1 cellular context compared by ENCODE assay signal in genomic region chr20:23624307-23624706, GRCh38.
TF ChIP-seq lines count a peak whose summit lies in the region.

No MANE protein-coding gene starts in this region.

TF ChIP-seq in K562, 482 proteins besides CTCF, POLR2A, EP300 and RAD21:
- TF ChIP-seq JUND (IDR thresholded peaks at IDR 0.05; ENCODE audit: borderline replicate concordance, low read depth, low read length) (peak; percentile 85), JUND (tag; IDR thresholded peaks at IDR 0.05; ENCODE audit: borderline replicate concordance, low read depth, low read length) (peak; percentile 53; the same call in 2 of the 3 replicates), SMARCE1 (IDR thresholded peaks at IDR 0.05) (peak; percentile 50; the same call in 1 of the 2 replicates), DPF2 (IDR thresholded peaks at IDR 0.05) (peak; percentile 48; the same call in 1 of the 2 replicates), POLR2H (tag; IDR thresholded peaks at IDR 0.05; ENCODE audit: low read depth) (no peak), TAF1 (IDR thresholded peaks at IDR 0.05; ENCODE audit: control insufficient read depth, extremely low read depth, insufficient read depth, low read length, severe bottlenecking) (no peak), ZNF717 (CRISPR knock-in tag; IDR thresholded peaks at IDR 0.05) (no peak), MLLT1 (IDR thresholded peaks at IDR 0.05) (peak in 1 of 2 experiments; percentile 32; a peak in 1 of 4 replicates), ZNF695 (CRISPR knock-in tag; IDR thresholded peaks at IDR 0.05) (no peak), SMARCA4 (IDR thresholded peaks at IDR 0.05) (peak; percentile 58; the same call in 1 of the 2 replicates), CBFA2T2 (conservative IDR thresholded peaks at IDR 0.05) (peak; percentile 51; the same call in 1 of the 2 replicates), BHLHE40 (IDR thresholded peaks at IDR 0.05; ENCODE audit: low read length) (no peak), SMC3 (conservative IDR thresholded peaks at IDR 0.05; ENCODE audit: insufficient read depth, low read depth, low read length) (no peak), CBX1 (IDR thresholded peaks at IDR 0.05; ENCODE audit: low read depth) (no peak), HDAC1 (IDR thresholded peaks at IDR 0.05) (0 out of 4 replicates have a peak, but pooled peaks of 1 of the 2 experiments have one; percentile 14), BCL6 (CRISPR knock-in tag; IDR thresholded peaks at IDR 0.05) (no peak), PYGO2 (tag; IDR thresholded peaks at IDR 0.05) (no peak), ZFP36 (IDR thresholded peaks at IDR 0.05; ENCODE audit: low read depth, low read length, partially characterized antibody) (no peak), FOSL1 (tag; conservative IDR thresholded peaks at IDR 0.05) (peak; percentile 85), CBFA2T3 (IDR thresholded peaks at IDR 0.05) (peak; percentile 78), BRF2 (IDR thresholded peaks at IDR 0.05; ENCODE audit: borderline replicate concordance, insufficient read depth, insufficient read length) (no peak), ZSCAN32 (CRISPR knock-in tag; IDR thresholded peaks at IDR 0.05) (no peak), WHSC1 (IDR thresholded peaks at IDR 0.05; ENCODE audit: low read length) (no peak), ATF3 (IDR thresholded peaks at IDR 0.05) (peak; percentile 67), ATF3 (CRISPR knock-in tag; conservative IDR thresholded peaks at IDR 0.05) (no peak), HMBOX1 (IDR thresholded peaks at IDR 0.05) (no peak), HOXB6 (CRISPR knock-in tag; IDR thresholded peaks at IDR 0.05; ENCODE audit: borderline replicate concordance) (no peak), RFX5 (IDR thresholded peaks at IDR 0.05; ENCODE audit: low read depth, low read length) (no peak), TGIF2 (CRISPR knock-in tag; IDR thresholded peaks at IDR 0.05) (no peak), ZNF311 (CRISPR knock-in tag; IDR thresholded peaks at IDR 0.05) (no peak), DACH1 (IDR thresholded peaks at IDR 0.05; ENCODE audit: partially characterized antibody) (no peak), ARID1B (IDR thresholded peaks at IDR 0.05) (peak; percentile 73), NCOR1 (IDR thresholded peaks at IDR 0.05) (peak; percentile 34; the same call in 1 of the 2 replicates), JUN (IDR thresholded peaks at IDR 0.05; ENCODE audit: borderline replicate concordance, low read depth, low read length) (peak; percentile 70), JUN (CRISPR knock-in tag; IDR thresholded peaks at IDR 0.05; ENCODE audit: borderline replicate concordance) (no peak), ZNF354B (CRISPR knock-in tag; IDR thresholded peaks at IDR 0.05) (no peak), THRAP3 (IDR thresholded peaks at IDR 0.05; ENCODE audit: borderline replicate concordance) (no peak), IRF2 (CRISPR knock-in tag; IDR thresholded peaks at IDR 0.05) (no peak), AFF4 (CRISPR knock-in tag; IDR thresholded peaks at IDR 0.05) (no peak), KDM1A (IDR thresholded peaks at IDR 0.05) (peak in 1 of 2 experiments; percentile 13; a peak in 1 of 4 replicates)
